In the genomic region with DNA sequence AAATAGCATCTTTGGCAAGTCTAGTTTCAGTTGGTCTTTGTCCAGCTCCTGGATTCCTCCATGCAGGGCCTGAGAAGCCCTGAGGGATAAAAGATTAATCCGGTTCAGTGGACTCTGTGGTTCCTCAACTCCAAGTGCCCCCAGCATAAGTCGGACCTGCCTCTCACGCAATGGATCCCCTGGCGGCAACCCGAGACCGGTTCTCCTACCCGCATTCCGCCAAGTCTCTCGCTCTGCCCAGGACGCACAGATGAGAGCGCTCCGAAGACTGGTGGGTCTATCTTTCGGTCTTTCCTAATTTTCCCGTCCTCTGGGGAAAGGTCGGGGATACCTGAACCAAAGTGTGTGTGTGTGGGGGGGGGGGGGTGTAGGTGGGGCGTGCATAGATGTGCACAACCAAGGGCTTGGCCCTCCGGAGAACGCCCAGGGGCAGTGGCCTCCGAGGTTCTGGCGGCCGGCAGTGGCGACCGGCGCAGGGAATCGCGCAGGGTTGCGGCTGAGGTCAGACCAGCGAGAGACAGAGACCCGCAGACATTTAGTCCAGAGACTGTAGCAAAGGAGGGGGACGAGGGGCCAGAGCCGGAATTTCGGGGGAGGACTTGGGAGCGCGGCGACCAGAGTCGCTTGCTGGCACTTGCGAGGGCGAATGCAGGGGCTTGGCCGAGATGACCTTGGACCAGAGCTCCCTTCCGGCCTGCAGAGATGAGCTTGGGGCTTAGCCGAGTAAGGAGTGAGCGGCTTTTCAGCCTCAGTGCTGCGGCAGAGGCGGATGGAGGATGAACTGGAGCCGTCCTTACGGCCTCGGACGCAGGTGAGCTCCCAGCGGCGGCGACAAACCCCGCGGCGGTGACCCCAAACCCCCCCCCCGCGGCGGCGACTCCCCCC, we compare ENCODE assay signal across 7 cellular contexts. TPM values are rescaled to one million over a fixed set of nuclear protein-coding genes. Genes with fewer than 3 reads are reported as not detected.
DNase-seq lines count a peak whose midpoint lies in the region; ATAC-seq and TF ChIP-seq lines count a peak whose summit lies in the region.

No MANE protein-coding gene starts in this region.

- H3K9me2 ChIP-seq in SU-DHL-6 (replicated peaks; ENCODE audit: insufficient read depth, low read length) = no peaks in the 10 kb centered on the region

- no peaks in the 10 kb centered on the region for H3K36me3 ChIP-seq in SU-DHL-6 (ENCODE audit: low read length)
- no peaks in the 10 kb centered on the region for H3K36me3 ChIP-seq in mucosa of descending colon (ENCODE audit: low read depth)
- no peaks in the 10 kb centered on the region for H3K36me3 ChIP-seq in uterus

- H3K27me3 ChIP-seq in SU-DHL-6 (ENCODE audit: low read length) = no peaks in the 10 kb centered on the region
- no peaks in the 10 kb centered on the region for H3K27me3 ChIP-seq in uterus

- intact Hi-C loops in mucosa of descending colon (cut with DNase I, micrococcal nuclease) = loop anchor here in 1 of 2 donors (5.0 kb wide), 1 partner anchor 90 kb away; a partner anchor contains a TSS
- intact Hi-C loops in uterus (cut with DNase I; ENCODE audit: low total_unique reads) = no loop called here

- DNase-seq in ELF-1 (ENCODE audit: low read depth, low spot score) = peak; percentile 81
- peak; percentile 65 for DNase-seq in epidermal melanocyte (ENCODE audit: insufficient read length, low spot score)
- peak in 2 of 3 donors; percentile 46 to 71 for DNase-seq in mucosa of descending colon
- no peak for DNase-seq in uterus

- H3K9me3 ChIP-seq in SU-DHL-6 (ENCODE audit: insufficient read depth, low read length) (no peaks in the 10 kb centered on the region), mucosa of descending colon (no peaks in the 10 kb centered on the region), uterus (no peaks in the 10 kb centered on the region)

- peak; percentile 45 for ATAC-seq in GM19455 (IDR thresholded peaks at IDR 0.05; ENCODE audit: unreplicated experiment)
- peak; percentile 20 for ATAC-seq in HG03565 (IDR thresholded peaks at IDR 0.05; ENCODE audit: unreplicated experiment)
- ATAC-seq in mucosa of descending colon = peak; percentile 63

- H4K20me1 ChIP-seq in SU-DHL-6 (ENCODE audit: low read depth, low read length) = no peaks in the 10 kb centered on the region

- H2AFZ ChIP-seq in SU-DHL-6 (ENCODE audit: low read depth, low read length, severe bottlenecking) = peak overlapping the region; percentile 89

- H3K4me2 ChIP-seq in SU-DHL-6 (ENCODE audit: low read depth, low read length, poor library complexity, severe bottlenecking) = peak overlapping the region; percentile 74

- H3K4me1 ChIP-seq in mucosa of descending colon (ENCODE audit: low read depth) (peaks cover 6% of the 10 kb centered on the region), uterus (no peaks in the 10 kb centered on the region)

- peak overlapping the region; percentile 89 for H3K27ac ChIP-seq in SU-DHL-6 (ENCODE audit: low read depth, low read length)
- peak overlapping the region; percentile 83 to 91 for H3K27ac ChIP-seq in uterus

- H3F3A ChIP-seq in SU-DHL-6 (ENCODE audit: insufficient read depth) = peaks cover 12% of the 10 kb centered on the region

- no peaks in the 10 kb centered on the region for H3K79me2 ChIP-seq in SU-DHL-6 (ENCODE audit: insufficient read depth, low read length)

- H3K4me3 ChIP-seq in SU-DHL-6 (ENCODE audit: insufficient read depth, low read length, poor library complexity, severe bottlenecking) = peak overlapping the region; percentile 93
- H3K4me3 ChIP-seq in mucosa of descending colon = peak overlapping the region; percentile 29
- H3K4me3 ChIP-seq in uterus = peak overlapping the region; percentile 48 to 58

- TF ChIP-seq CTCF in SU-DHL-6 (IDR thresholded peaks at IDR 0.05; ENCODE audit: insufficient read depth, low read length, poor library complexity, severe bottlenecking) (no peak), mucosa of descending colon (IDR thresholded peaks at IDR 0.05) (no peak), uterus (IDR thresholded peaks at IDR 0.05) (no peak)

- H3K9ac ChIP-seq in SU-DHL-6 (ENCODE audit: low read length) = peak overlapping the region; percentile 89

- no peak for TF ChIP-seq POLR2A in uterus (IDR thresholded peaks at IDR 0.05)

RNA-seq across cellular contexts. Expression of a gene that starts 0.7 kb away (rescaled TPM):
- 10 to 100 TPM; 11.5 to 14.7 (median 12.5) TPM for total RNA-seq in mucosa of descending colon
- 10 to 100 TPM in 3 of 4 donors, under 1 TPM in 1; under 0.01 to 63.3 (median 15.0) TPM for total RNA-seq in uterus

RNA-seq across cellular contexts. Expression of a gene that starts 18.2 kb away (rescaled TPM):
- total RNA-seq in mucosa of descending colon (10 to 100 TPM in 1 of 3 donors, 1 to 10 TPM in 2; 4.4 to 18.8 (median 7.9) TPM), uterus (1 to 10 TPM in 1 of 4 donors, under 1 TPM in 1, not detected in 2; 0.95 to 1.2 TPM)

RNA-seq across cellular contexts. Expression of a gene that starts 37.2 kb away (rescaled TPM):
- total RNA-seq in mucosa of descending colon (100 to 1,000 TPM; 142 to 414 (median 209) TPM), uterus (100 to 1,000 TPM in 2 of 4 donors, 10 to 100 TPM in 2; 77.1 to 189 (median 124) TPM)

Comparison
In these comparisons a context has a peak if more than half of its experiments do, and no peak if none do; other contexts are left out.
1. DNase-seq: peak in ELF-1 (single experiment), epidermal melanocyte (single experiment) and mucosa of descending colon (2 of 3); none in uterus (0 of 2).
2. H3K4me3 ChIP-seq: peak in every context shown above with its lines; median percentile 93 in SU-DHL-6; 53 in uterus; 29 in mucosa of descending colon.
3. Peak in every context shown above with its lines, with median percentiles within 50 percentile points of each other: ATAC-seq.